8 cellular contexts compared by ENCODE assay signal in genomic region chr2:68715353-68716041, GRCh38. TPM values are rescaled to one million over a fixed set of nuclear protein-coding genes. Genes with fewer than 3 reads are reported as not detected.
DNase-seq lines count a peak whose midpoint lies in the region; ATAC-seq, FAIRE-seq and TF ChIP-seq lines count a peak whose summit lies in the region.

No MANE protein-coding gene starts in this region.

- no peak for TF ChIP-seq POLR2A in GM12878 (IDR thresholded peaks at IDR 0.05; ENCODE audit: low read depth, low read length)

- peak overlapping the region; percentile 44; the same call in 1 of the 2 replicates for H3K9ac ChIP-seq in GM12878 (ENCODE audit: control insufficient read depth, insufficient read depth, low read length)

- H3K9me3 Mint-ChIP-seq in immature natural killer cell, result no peaks in the 10 kb centered on the region
- H3K9me3 Mint-ChIP-seq in stimulated activated naive B cell treated with anti-CD40 and anti-IgM and Interleukin-4, amounts not matched to agents 10 μg/mL and 1 μg/mL and 100 μg/mL, for 72 hours, result peaks cover 0 to 5% of the 10 kb centered on the region in 2 donors

- H3K36me3 Mint-ChIP-seq in immature natural killer cell, result no peaks in the 10 kb centered on the region
- H3K36me3 Mint-ChIP-seq in stimulated activated naive B cell treated with anti-CD40 and anti-IgM and Interleukin-4, amounts not matched to agents 10 μg/mL and 1 μg/mL and 100 μg/mL, for 72 hours, result peaks cover 0 to 3% of the 10 kb centered on the region in 2 donors

- WGBS in GM12878 (ENCODE audit: insufficient coverage, insufficient replicate concordance, low lambda C conversion rate, missing lambda C conversion rate), result 23% methylated on average over 13 of the region's 13 CpGs

- ATAC-seq in GM19455 (IDR thresholded peaks at IDR 0.05; ENCODE audit: unreplicated experiment), result peak; percentile 62
- peak; percentile 23 for ATAC-seq in HG03469 (IDR thresholded peaks at IDR 0.05; ENCODE audit: unreplicated experiment)
- ATAC-seq in GM12878, result peak; percentile 90
- ATAC-seq in stimulated activated naive B cell treated with anti-CD40 and anti-IgM and Interleukin-4, amounts not matched to agents 10 μg/mL and 1 μg/mL and 100 μg/mL, for 72 hours (replicated peaks), result peak; percentile 3 to 8

- H3K4me3 ChIP-seq in PC-9 (no peak overlapping the region), GM12878 (0 out of 2 replicates have a peak overlapping the region, but pooled peaks have one; percentile 16)

- H3F3A ChIP-seq in PC-9 (ENCODE audit: insufficient read depth, low read depth), result no peaks in the 10 kb centered on the region

- H3K27ac Mint-ChIP-seq in immature natural killer cell, result no peak overlapping the region
- peak overlapping the region; percentile 95 for H3K27ac Mint-ChIP-seq in stimulated activated naive B cell treated with anti-CD40 and anti-IgM and Interleukin-4, amounts not matched to agents 10 μg/mL and 1 μg/mL and 100 μg/mL, for 72 hours

- DNase-seq in EH (ENCODE audit: low read depth) (peak; percentile 47), PC-9 (peak in 1 of 2 experiments; percentile 37), GM12878 (ENCODE audit: low read depth, low spot score) (peak; percentile 59), immature natural killer cell (peak; percentile 39 to 44 (median 41)), pons (ENCODE audit: low spot score) (no peak)
- peak; percentile 36 for DNase-seq in stimulated activated naive B cell treated with anti-CD40 and anti-IgM and Interleukin-4, amounts not matched to agents 10 μg/mL and 1 μg/mL and 100 μg/mL, for 72 hours

- TF ChIP-seq RAD21 in GM12878 (IDR thresholded peaks at IDR 0.05; ENCODE audit: insufficient read depth, low read depth, low read length), result peak; percentile 78

- peaks cover 38 to 60% of the 10 kb centered on the region in 2 donors for H3K4me1 Mint-ChIP-seq in immature natural killer cell
- peaks cover 59 to 91% of the 10 kb centered on the region in 2 donors for H3K4me1 Mint-ChIP-seq in stimulated activated naive B cell treated with anti-CD40 and anti-IgM and Interleukin-4, amounts not matched to agents 10 μg/mL and 1 μg/mL and 100 μg/mL, for 72 hours

- FAIRE-seq in GM12878 (lab: Jason Lieb, UNC), result no peak

- POLR2A ChIA-PET in PC-9 (lab: Charles Lee; ENCODE audit: unreplicated experiment) (no interaction called here), GM12878 (lab: Charles Lee) (no interaction called here)

- H3K4me3 Mint-ChIP-seq in immature natural killer cell, result peak overlapping the region in 3 of 5 donors; percentile 4 to 55 (median 43)
- peak overlapping the region; percentile 34 to 65 for H3K4me3 Mint-ChIP-seq in stimulated activated naive B cell treated with anti-CD40 and anti-IgM and Interleukin-4, amounts not matched to agents 10 μg/mL and 1 μg/mL and 100 μg/mL, for 72 hours

- no peaks in the 10 kb centered on the region for H3K9me3 ChIP-seq in PC-9 (ENCODE audit: insufficient read depth, low read depth)
- H3K9me3 ChIP-seq in GM12878 (replicated peaks; ENCODE audit: control insufficient read depth, insufficient read depth, low read length), result no peaks in the 10 kb centered on the region; the same call in 2 of the 3 replicates

- H2AFZ ChIP-seq in PC-9 (no peak overlapping the region), GM12878 (ENCODE audit: control insufficient read depth, low read depth, low read length) (peak overlapping the region; percentile 77)

- BruUV-seq in PC-9 (replicated peaks; lab: Mats Ljungman, UMichigan), result no TSS peak
- BruUV-seq in GM12878 (replicated peaks; lab: Mats Ljungman, UMichigan), result no TSS peak

- RAD21 ChIA-PET in GM12878 (lab: Charles Lee; ENCODE audit: unreplicated experiment), result interaction anchor here (0.7 to 4.0 kb wide), 5 partner anchors 25 to 252 kb away, joined by 3 to 17 read pairs (median 4); partner anchors contain the start of genes APLF and FBXO48

- no peaks in the 10 kb centered on the region for H4K20me1 ChIP-seq in PC-9 (ENCODE audit: insufficient read depth)
- H4K20me1 ChIP-seq in GM12878 (ENCODE audit: control insufficient read depth, insufficient read depth), result no peaks in the 10 kb centered on the region

- intact Hi-C loops in PC-9 (cut with micrococcal nuclease; ENCODE audit: unreplicated experiment), result loop anchor here (2.0 to 10.0 kb wide), 2 partner anchors 253 to 589 kb away; no protein-coding TSS in a partner anchor
- intact Hi-C loops in GM12878 (cut with micrococcal nuclease; ENCODE audit: unreplicated experiment), result loop anchor here (1.0 to 5.0 kb wide), 3 partner anchors 63 to 252 kb away; no protein-coding TSS in a partner anchor

- no peak overlapping the region for H3K27ac ChIP-seq in PC-9
- peak overlapping the region; percentile 66; the same call in 1 of the 2 replicates for H3K27ac ChIP-seq in GM12878 (ENCODE audit: control insufficient read depth, insufficient read depth)

- no peaks in the 10 kb centered on the region for H3K9me2 ChIP-seq in PC-9 (ENCODE audit: insufficient read depth)

- TF ChIP-seq EP300 in GM12878 (IDR thresholded peaks at IDR 0.05; ENCODE audit: borderline replicate concordance in 1 of 2, control insufficient read depth in 1 of 2, low read depth in 2 of 2, low read length in 2 of 2), result no peak

- H3K4me1 ChIP-seq in PC-9 (replicated peaks; ENCODE audit: insufficient read depth) (no peaks in the 10 kb centered on the region), GM12878 (ENCODE audit: control insufficient read depth, insufficient read depth, low read length) (peaks cover 31% of the 10 kb centered on the region)

- SMC1A ChIA-PET in GM12878 (lab: Charles Lee; ENCODE audit: uncharacterized antibody, unreplicated experiment), result interaction anchor here (1.0 to 2.5 kb wide), 5 partner anchors 228 to 252 kb away, joined by 3 to 10 read pairs (median 6); partner anchors contain the start of genes APLF and FBXO48

- in situ Hi-C loops in GM12878 (cut with MboI), result no loop called here

- CTCF ChIA-PET in PC-9 (lab: Charles Lee) (interaction anchor here (0.7 kb wide), 1 partner anchor 263 kb away, joined by 3 read pairs; no protein-coding TSS in a partner anchor), GM12878 (lab: Yijun Ruan, JAX) (interaction anchor here (0.9 to 9.9 kb wide), 9 partner anchors 12 to 257 kb away, joined by 3 to 173 read pairs (median 4); partner anchors contain the start of genes APLF and FBXO48)

- H3K27me3 Mint-ChIP-seq in immature natural killer cell (ENCODE audit: low read depth in 3 of 3), result peaks cover 19 to 58% (median 23%) of the 10 kb centered on the region in 3 donors
- H3K27me3 Mint-ChIP-seq in stimulated activated naive B cell treated with anti-CD40 and anti-IgM and Interleukin-4, amounts not matched to agents 10 μg/mL and 1 μg/mL and 100 μg/mL, for 72 hours, result no peaks in the 10 kb centered on the region

- H3K4me2 ChIP-seq in PC-9 (no peak overlapping the region), GM12878 (ENCODE audit: control insufficient read depth, insufficient read depth) (peak overlapping the region; percentile 97)

- H3K79me2 ChIP-seq in PC-9 (ENCODE audit: low read depth) (no peaks in the 10 kb centered on the region), GM12878 (ENCODE audit: control insufficient read depth, insufficient read depth, low read length) (no peaks in the 10 kb centered on the region)

- TF ChIP-seq CTCF in PC-9 (conservative IDR thresholded peaks at IDR 0.05) (peak; percentile 69), GM12878 (IDR thresholded peaks at IDR 0.05 in 2 of 3, conservative IDR thresholded peaks at IDR 0.05 in 1 of 3; ENCODE audit: control insufficient read depth in 2 of 3, extremely low read depth in 1 of 3, insufficient read depth in 1 of 3, low read depth in 3 of 3, low read length in 3 of 3) (peak; percentile 74 to 81 (median 77))

- H3K27me3 ChIP-seq in PC-9 (ENCODE audit: insufficient read depth, low read depth) (no peaks in the 10 kb centered on the region), GM12878 (replicated peaks in 1 of 2; ENCODE audit: control insufficient read depth in 2 of 2, insufficient read depth in 2 of 2, low read length in 1 of 2) (no peaks in the 10 kb centered on the region)

- H3K36me3 ChIP-seq in PC-9 (ENCODE audit: low read depth) (no peaks in the 10 kb centered on the region), GM12878 (ENCODE audit: control insufficient read depth in 2 of 2, insufficient read depth in 2 of 2, low read length in 1 of 2) (no peaks in the 10 kb centered on the region)

TF ChIP-seq in GM12878, 131 proteins besides CTCF, POLR2A, EP300 and RAD21 (continues in another document):
- no peak for TF ChIP-seq NR2F1 (conservative IDR thresholded peaks at IDR 0.05)
- TF ChIP-seq YY1 (IDR thresholded peaks at IDR 0.05; ENCODE audit: low read depth, low read length), result no peak
- TF ChIP-seq FOXK2 (IDR thresholded peaks at IDR 0.05), result no peak
- no peak for TF ChIP-seq ZNF24 (IDR thresholded peaks at IDR 0.05)
- TF ChIP-seq STAT1 (conservative IDR thresholded peaks at IDR 0.05), result no peak
- TF ChIP-seq NFXL1 (IDR thresholded peaks at IDR 0.05; ENCODE audit: borderline replicate concordance), result no peak

RNA-seq across cellular contexts. Expression of gene ARHGAP25, which starts 19.1 kb away (rescaled TPM):
- total RNA-seq in PC-9 (2021) (not detected in 2 replicates), GM12878 (2014; rRNA removed) (0.51 and 0.93 TPM in 2 replicates), GM12878 (2014; rRNA removed; fragmentation: Illumina TruSeq; extraction: Trizol) (0.89 and 0.97 TPM in 2 replicates), GM12878 (2021) (0.56 and 1.0 TPM in 2 replicates)
- not detected in 2 replicates for total RNA-seq in GM12878 (2013; cell fraction: nucleolus; rRNA removed)
- 3.8 TPM for polyA plus RNA-seq in GM12878 (2011; ENCODE audit: low read depth)
- polyA plus RNA-seq in GM12878 (2011; rRNA removed) (0.13 and 0.15 TPM in 2 replicates), GM12878 (2014; fragmentation: Illumina TruSeq; extraction: Trizol) (0.65 and 0.96 TPM in 2 replicates), GM12878 (2014; fragmentation: Nextera tagmentation; extraction: Ambion mirVana) (under 1 TPM; 0.40 to 0.42 TPM), GM12878 (2014; rRNA removed) (0.38 and 1.0 TPM in 2 replicates), GM12878 (2016; fragmentation: Nextera tagmentation; extraction: Ambion mirVana) (under 1 TPM; 0.37 to 0.39 TPM), immature natural killer cell (100 to 1,000 TPM; 107 to 282 (median 117) TPM)
- polyA plus RNA-seq in GM12878 (2011; cell fraction: cytosol; rRNA removed), result 0.07 and 0.10 TPM in 2 replicates
- polyA plus RNA-seq in GM12878 (2011; cell fraction: nucleus; rRNA removed), result 0.13 and 0.20 TPM in 2 replicates
- 2.9 and 5.5 TPM in 2 replicates for polyA plus RNA-seq in GM12878 (2012)
- 0.29 TPM in 1 of 2 replicates, not detected in the other for polyA minus RNA-seq in GM12878 (2011; rRNA and poly(A)+ RNA removed)
- not detected in 2 replicates for polyA minus RNA-seq in GM12878 (2011; cell fraction: cytosol; rRNA and poly(A)+ RNA removed)
- polyA minus RNA-seq in GM12878 (2011; cell fraction: nucleus; rRNA and poly(A)+ RNA removed), result 0.24 TPM in 1 of 2 replicates, not detected in the other

Comparison
In these comparisons a context has a peak if more than half of its experiments do, and no peak if none do; other contexts are left out.
1. ATAC-seq: peak in every context shown above with its lines; median percentile 90 in GM12878; 62 in GM19455; 23 in HG03469; 6 in stimulated activated naive B cell treated with anti-CD40 and anti-IgM and Interleukin-4, amounts not matched to agents 10 μg/mL and 1 μg/mL and 100 μg/mL, for 72 hours.